In the genomic region with DNA sequence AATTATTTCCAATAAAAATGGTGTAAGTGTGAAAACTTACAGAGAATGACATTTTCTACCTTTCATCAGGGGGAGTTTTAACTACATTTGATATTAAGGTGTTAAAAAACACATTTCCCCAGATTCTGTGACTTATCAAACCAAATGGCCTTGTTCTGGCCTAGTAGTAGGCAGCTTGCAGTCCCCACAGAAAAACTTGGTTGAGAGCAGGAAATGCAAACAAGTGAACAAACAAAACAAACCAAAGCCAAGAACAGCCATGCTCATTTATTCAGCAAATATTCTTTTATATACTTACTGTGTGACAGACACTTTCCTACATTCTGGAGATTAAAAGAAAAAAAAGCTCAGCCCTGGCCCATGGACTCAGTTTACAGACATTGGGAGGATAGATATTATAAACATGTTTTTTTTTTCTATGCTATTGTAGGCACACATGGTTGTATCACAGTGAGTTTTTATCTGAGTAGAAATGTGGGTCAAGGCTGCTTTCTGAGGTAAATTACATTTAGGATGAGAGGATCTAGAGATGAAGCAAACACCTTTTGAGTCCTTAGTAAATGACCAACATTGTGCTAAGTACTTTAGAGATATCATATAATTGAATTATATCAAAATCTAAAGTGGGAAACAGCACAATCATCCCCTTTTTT, we compare ENCODE assay signal across 20 cellular contexts.
DNase-seq lines count a peak whose midpoint lies in the region; ATAC-seq and TF ChIP-seq lines count a peak whose summit lies in the region.
"Had no signal": no experiment of that assay in that cellular context is flagged by ENCODE, and none has a peak within 500 bp of the region (broad histone marks: within the 10 kb centered on the region; RNA-seq: fewer than 3 reads in every experiment).

No MANE protein-coding gene starts in this region.

- no peaks in the 10 kb centered on the region for H3K27me3 ChIP-seq in body of pancreas
- no peaks in the 10 kb centered on the region for H3K27me3 ChIP-seq in CD8-positive, alpha-beta T cell (ENCODE audit: insufficient read depth, low read length)
- H3K27me3 ChIP-seq: BLaER1 treated with 17β-estradiol and CSF1 and Interleukin-3, amounts not matched to agents 10 nM and 100 nM had no signal

- no peaks in the 10 kb centered on the region for H3K4me1 Mint-ChIP-seq in CD8-positive, alpha-beta T cell (ENCODE audit: low read depth)
- H3K4me1 Mint-ChIP-seq: B cell; CD14-positive monocyte; CD4-positive, alpha-beta memory T cell; CD4-positive, CD25-positive, alpha-beta regulatory T cell had no signal

- ATAC-seq in body of pancreas, result peak; percentile 90
- ATAC-seq in CD8-positive, alpha-beta T cell, result no peak
- ATAC-seq: A549 had no signal

- no peak overlapping the region for H3K4me3 ChIP-seq in LNCaP clone FGC (ENCODE audit: low read depth, low read length)
- no peak overlapping the region for H3K4me3 ChIP-seq in body of pancreas
- H3K4me3 ChIP-seq in CD8-positive, alpha-beta T cell (ENCODE audit: low read depth, low read length), result no peak overlapping the region
- H3K4me3 ChIP-seq: A549; BLaER1 treated with 17β-estradiol and CSF1 and Interleukin-3, amounts not matched to agents 10 nM and 100 nM had no signal

- peak overlapping the region; percentile 43; the same call in 1 of the 2 replicates for H3K27ac ChIP-seq in C4-2B
- peak overlapping the region in 3 of 4 donors; percentile 26 to 74 (median 44) for H3K27ac ChIP-seq in body of pancreas
- no peak overlapping the region for H3K27ac ChIP-seq in CD8-positive, alpha-beta T cell (ENCODE audit: low read depth, low read length)
- H3K27ac ChIP-seq: 22Rv1; A549; BLaER1 treated with 17β-estradiol and CSF1 and Interleukin-3, amounts not matched to agents 10 nM and 100 nM had no signal

- H3K9me3 Mint-ChIP-seq in CD8-positive, alpha-beta T cell, result peaks cover 5% of the 10 kb centered on the region

- POLR2A ChIA-PET in CD8-positive, alpha-beta T cell (lab: Charles Lee), result no interaction called here

- no peak for TF ChIP-seq POLR2A in body of pancreas (IDR thresholded peaks at IDR 0.05)

- no peaks in the 10 kb centered on the region for H3K27me3 Mint-ChIP-seq in CD8-positive, alpha-beta T cell (ENCODE audit: low read depth)
- H3K27me3 Mint-ChIP-seq: B cell; CD4-positive, alpha-beta memory T cell; CD4-positive, CD25-positive, alpha-beta regulatory T cell had no signal

- H3K9me3 ChIP-seq in body of pancreas, result no peaks in the 10 kb centered on the region
- no peaks in the 10 kb centered on the region for H3K9me3 ChIP-seq in CD8-positive, alpha-beta T cell (ENCODE audit: low read length)
- H3K9me3 ChIP-seq: A549, Caco-2 had no signal

- H3K36me3 ChIP-seq in body of pancreas (replicated peaks in 1 of 2; ENCODE audit: insufficient read depth in 1 of 2, low read depth in 2 of 2), result no peaks in the 10 kb centered on the region
- H3K36me3 ChIP-seq in CD8-positive, alpha-beta T cell (ENCODE audit: insufficient read depth, low read length), result no peaks in the 10 kb centered on the region
- H3K36me3 ChIP-seq: BLaER1 treated with 17β-estradiol and CSF1 and Interleukin-3, amounts not matched to agents 10 nM and 100 nM had no signal

- intact Hi-C loops in body of pancreas (cut with DNase I), result no loop called here
- intact Hi-C loops in CD8-positive, alpha-beta T cell (cut with DNase I, micrococcal nuclease), result no loop called here

- peaks cover 33% of the 10 kb centered on the region for H3K4me1 ChIP-seq in body of pancreas
- H3K4me1 ChIP-seq in CD8-positive, alpha-beta T cell (ENCODE audit: insufficient read depth, low read length), result no peaks in the 10 kb centered on the region
- H3K4me1 ChIP-seq: A549; BLaER1 treated with 17β-estradiol and CSF1 and Interleukin-3, amounts not matched to agents 10 nM and 100 nM; Caco-2 had no signal

- no peak overlapping the region for H3K4me3 Mint-ChIP-seq in CD8-positive, alpha-beta T cell
- H3K4me3 Mint-ChIP-seq: B cell; CD14-positive monocyte; CD4-positive, alpha-beta memory T cell; CD4-positive, CD25-positive, alpha-beta regulatory T cell had no signal

- H3K36me3 Mint-ChIP-seq in CD8-positive, alpha-beta T cell, result no peaks in the 10 kb centered on the region
- H3K36me3 Mint-ChIP-seq: CD14-positive monocyte; CD4-positive, CD25-positive, alpha-beta regulatory T cell had no signal

- CTCF ChIA-PET in CD8-positive, alpha-beta T cell (lab: Charles Lee), result no interaction called here

- DNase-seq in DMS53 treated with DMSO at 0.1 percent for 48 hours (lab: John Stamatoyannopoulos, UW; ENCODE audit: unreplicated experiment) (peak; percentile 1), LNCaP clone FGC (ENCODE audit: low read depth) (peak; percentile 54), body of pancreas (peak in 2 of 4 donors; percentile 32 to 57), ureter (ENCODE audit: low spot score) (no peak), NCI-H524 (lab: John Stamatoyannopoulos, UW) (no peak), kidney glomerular epithelial cell (lab: John Stamatoyannopoulos, UW) (no peak)
- DNase-seq in CD8-positive, alpha-beta T cell, result no peak
- DNase-seq: AML-193; Caco-2; Calu3; CD4-positive, alpha-beta memory T cell; CD4-positive, CD25-positive, alpha-beta regulatory T cell; DMS79 treated with DMSO at 0.1 percent for 48 hours; GF-D8 had no signal

- H3K27ac Mint-ChIP-seq in CD8-positive, alpha-beta T cell, result no peak overlapping the region
- H3K27ac Mint-ChIP-seq: B cell; CD14-positive monocyte; CD4-positive, alpha-beta memory T cell; CD4-positive, CD25-positive, alpha-beta regulatory T cell had no signal

- TF ChIP-seq CTCF in C4-2B (conservative IDR thresholded peaks at IDR 0.05), result no peak
- no peak for TF ChIP-seq CTCF in LNCaP clone FGC (IDR thresholded peaks at IDR 0.05; ENCODE audit: control insufficient read depth, extremely low read depth, insufficient read depth)
- no peak for TF ChIP-seq CTCF in body of pancreas (IDR thresholded peaks at IDR 0.05)
- TF ChIP-seq CTCF in CD8-positive, alpha-beta T cell (IDR thresholded peaks at IDR 0.05), result no peak

Comparison
In these comparisons a context has a peak if more than half of its experiments do, and no peak if none do; other contexts are left out.
1. DNase-seq: peak in DMS53 treated with DMSO at 0.1 percent for 48 hours (single experiment) and LNCaP clone FGC (single experiment); none in CD8-positive, alpha-beta T cell (0 of 7), ureter (single experiment), NCI-H524 (0 of 2) and kidney glomerular epithelial cell (single experiment).